9 cellular contexts compared by ENCODE assay signal in genomic region chr20:11686900-11687543, GRCh38.
DNase-seq lines count a peak whose midpoint lies in the region; ATAC-seq and TF ChIP-seq lines count a peak whose summit lies in the region.
"Had no signal": no experiment of that assay in that cellular context is flagged by ENCODE, and none has a peak within 500 bp of the region (broad histone marks: within the 10 kb centered on the region; RNA-seq: fewer than 3 reads in every experiment).

No MANE protein-coding gene starts in this region.

- H3K27me3 ChIP-seq in right atrium auricular region (no peaks in the 10 kb centered on the region), endodermal cell (ENCODE audit: control insufficient read depth, insufficient read depth, low read length, poor library complexity, severe bottlenecking) (no peaks in the 10 kb centered on the region), vagina (no peaks in the 10 kb centered on the region)
- H3K27me3 ChIP-seq: BLaER1 had no signal

- 27 to 32% methylated on average over 26 to 38 of the region's 38 CpGs for WGBS in endodermal cell (ENCODE audit: insufficient coverage in 1 of 2, insufficient read length in 1 of 2), 2 experiments

- H3K9me3 Mint-ChIP-seq in endodermal cell, result peaks cover 2% of the 10 kb centered on the region

- H3K4me3 ChIP-seq in right atrium auricular region (peak overlapping the region in 1 of 2 donors; percentile 48), endodermal cell (ENCODE audit: low read length) (peak overlapping the region; percentile 8), vagina (peak overlapping the region; percentile 13 to 32)
- H3K4me3 ChIP-seq: BLaER1 had no signal

- H3K27me3 Mint-ChIP-seq in endodermal cell (ENCODE audit: insufficient read depth), result peaks cover 14% of the 10 kb centered on the region

- DNase-seq in Right ventricle myocardium inferior (ENCODE audit: missing footprints) (no peak), right atrium auricular region (ENCODE audit: low spot score) (no peak), endodermal cell (peak; percentile 69), middle frontal gyrus (ENCODE audit: extremely low spot score, low spot score) (peak; percentile 14), vagina (ENCODE audit: extremely low spot score in 2 of 2) (no peak), MV-4-11 (lab: John Stamatoyannopoulos, UW) (no peak)

- H3K36me3 Mint-ChIP-seq in endodermal cell (ENCODE audit: low read depth), result no peaks in the 10 kb centered on the region

- no peak overlapping the region for H3K27ac Mint-ChIP-seq in endodermal cell

- H3K9ac ChIP-seq in endodermal cell (ENCODE audit: extremely low read depth, low read length, poor library complexity, severe bottlenecking), result no peak overlapping the region
- H3K9ac ChIP-seq: BLaER1 had no signal

- peak; percentile 34 for ATAC-seq in Right ventricle myocardium inferior
- ATAC-seq in HG02610 (IDR thresholded peaks at IDR 0.05; ENCODE audit: unreplicated experiment), result no peak
- ATAC-seq in GM21825 (IDR thresholded peaks at IDR 0.05; ENCODE audit: unreplicated experiment), result no peak

- H3K4me3 Mint-ChIP-seq in endodermal cell, result peak overlapping the region; percentile 50

- TF ChIP-seq POLR2A in vagina (IDR thresholded peaks at IDR 0.05), result no peak

- intact Hi-C loops in Right ventricle myocardium inferior (cut with DNase I) (no loop called here), vagina (cut with DNase I) (no loop called here)

- H3K4me1 ChIP-seq in right atrium auricular region (peaks cover 0 to 13% of the 10 kb centered on the region in 2 donors), endodermal cell (ENCODE audit: control insufficient read depth, insufficient read depth, low read length) (peaks cover 7% of the 10 kb centered on the region), vagina (peaks cover 9% of the 10 kb centered on the region)
- H3K4me1 ChIP-seq: BLaER1 had no signal

- TF ChIP-seq CTCF in right atrium auricular region (IDR thresholded peaks at IDR 0.05) (no peak), endodermal cell (conservative IDR thresholded peaks at IDR 0.05) (no peak), vagina (IDR thresholded peaks at IDR 0.05) (no peak)

- H3K36me3 ChIP-seq in right atrium auricular region (no peaks in the 10 kb centered on the region), endodermal cell (ENCODE audit: control insufficient read depth, insufficient read depth, low read length) (no peaks in the 10 kb centered on the region), vagina (no peaks in the 10 kb centered on the region)
- H3K36me3 ChIP-seq: BLaER1 had no signal

- H3K4me1 Mint-ChIP-seq in endodermal cell, result peaks cover 48% of the 10 kb centered on the region

- H3K9me3 ChIP-seq in right atrium auricular region, result no peaks in the 10 kb centered on the region
- no peaks in the 10 kb centered on the region for H3K9me3 ChIP-seq in endodermal cell (ENCODE audit: control insufficient read depth, low read length)
- no peaks in the 10 kb centered on the region for H3K9me3 ChIP-seq in vagina

- H3K27ac ChIP-seq in right atrium auricular region (no peak overlapping the region), endodermal cell (ENCODE audit: low read depth, low read length) (peak overlapping the region; percentile 14), vagina (no peak overlapping the region)
- H3K27ac ChIP-seq: BLaER1 had no signal

Comparison
In these comparisons a context has a peak if more than half of its experiments do, and no peak if none do; other contexts are left out.
1. DNase-seq: peak in endodermal cell (single experiment) and middle frontal gyrus (single experiment); none in Right ventricle myocardium inferior (single experiment), right atrium auricular region (single experiment), vagina (0 of 2) and MV-4-11 (single experiment).